ENCODE assay signal across 21 cellular contexts in genomic region chr11:61800331-61801281, GRCh38. TPM values are rescaled to one million over a fixed set of nuclear protein-coding genes. Genes with fewer than 3 reads are reported as not detected.
DNase-seq lines count a peak whose midpoint lies in the region; ATAC-seq, FAIRE-seq and TF ChIP-seq lines count a peak whose summit lies in the region.
"Had no signal": no experiment of that assay in that cellular context is flagged by ENCODE, and none has a peak within 500 bp of the region (broad histone marks: within the 10 kb centered on the region; RNA-seq: fewer than 3 reads in every experiment).

No MANE protein-coding gene starts in this region.

- WGBS in K562 (ENCODE audit: insufficient coverage, low coverage, missing lambda C conversion rate) = 16% methylated on average over 3 of the region's 3 CpGs

- peak overlapping the region; percentile 47 for H3K4me2 ChIP-seq in K562 (ENCODE audit: insufficient read depth, low read length)
- H3K4me2 ChIP-seq in osteoblast (ENCODE audit: insufficient read depth, low read length) = no peak overlapping the region

- H3K36me3 ChIP-seq in K562 (ENCODE audit: control insufficient read depth, insufficient read depth, low read length) (peaks cover 97% of the 10 kb centered on the region), osteoblast (ENCODE audit: insufficient read depth, low read length) (peaks cover 34% of the 10 kb centered on the region)
- H3K36me3 ChIP-seq: thyroid gland had no signal

- peaks cover 3% of the 10 kb centered on the region for H4K20me1 ChIP-seq in K562 (replicated peaks; ENCODE audit: control insufficient read depth, insufficient read depth, low read length)
- H4K20me1 ChIP-seq in osteoblast (ENCODE audit: insufficient read depth, low read length) = no peaks in the 10 kb centered on the region

- FAIRE-seq in K562 (lab: Jason Lieb, UNC) = peak; percentile 93
- FAIRE-seq: GM19239 had no signal

- in situ Hi-C loops in K562 (cut with MboI) = loop anchor here (5.0 kb wide), 1 partner anchor 307 kb away; no protein-coding TSS in a partner anchor

- peak overlapping the region; percentile 22 to 56; a peak in 2 of 4 replicates for H3K9ac ChIP-seq in K562 (ENCODE audit: insufficient read depth in 1 of 2, low read depth in 2 of 2, low read length in 2 of 2)
- H3K9ac ChIP-seq: GM23248 had no signal

- H3K4me3 ChIP-seq in K562 (no peak overlapping the region), osteoblast (ENCODE audit: insufficient read depth, low read length) (no peak overlapping the region)
- H3K4me3 ChIP-seq: GM23248, SJCRH30, thyroid gland had no signal

- H3K4me1 ChIP-seq in K562 (replicated peaks in 1 of 2; ENCODE audit: control insufficient read depth in 2 of 2, insufficient read depth in 2 of 2, low read length in 2 of 2) (peaks cover 47 to 64% of the 10 kb centered on the region in 2 experiments), osteoblast (ENCODE audit: insufficient read depth, low read length) (peaks cover 11% of the 10 kb centered on the region)
- H3K4me1 ChIP-seq: SJCRH30, thyroid gland had no signal

- H3K27ac Mint-ChIP-seq in stimulated activated effector memory CD8-positive, alpha-beta T cell treated with anti-CD3 and anti-CD28 coated beads, Interleukin-12 subunit alpha, Interleukin-12 subunit beta, amount 100 ng/mL, for 72 hours = no peak overlapping the region
- H3K27ac Mint-ChIP-seq: stimulated activated memory B cell treated with anti-CD40 and anti-IgM and Interleukin-4, amounts not matched to agents 10 μg/mL and 1 μg/mL and 100 μg/mL, for 72 hours had no signal

- H3K9me1 ChIP-seq in K562 (ENCODE audit: control insufficient read depth, insufficient read depth, low read length) = peaks cover 9% of the 10 kb centered on the region

- H3K4me3 Mint-ChIP-seq in stimulated activated effector memory CD8-positive, alpha-beta T cell treated with anti-CD3 and anti-CD28 coated beads, Interleukin-12 subunit alpha, Interleukin-12 subunit beta, amount 100 ng/mL, for 72 hours = no peak overlapping the region
- H3K4me3 Mint-ChIP-seq: stimulated activated memory B cell treated with anti-CD40 and anti-IgM and Interleukin-4, amounts not matched to agents 10 μg/mL and 1 μg/mL and 100 μg/mL, for 72 hours had no signal

- POLR2A ChIA-PET in K562 (lab: Yijun Ruan, JAX) = interaction anchor here (0.6 to 7.6 kb wide), 13 partner anchors 8 to 308 kb away, joined by 3 to 97 read pairs (median 4); partner anchors contain the start of genes FADS1, FEN1 and TMEM258

- peaks cover 90% of the 10 kb centered on the region for H3K36me3 Mint-ChIP-seq in stimulated activated effector memory CD8-positive, alpha-beta T cell treated with anti-CD3 and anti-CD28 coated beads, Interleukin-12 subunit alpha, Interleukin-12 subunit beta, amount 100 ng/mL, for 72 hours

- TF ChIP-seq POLR2A in K562 (conservative IDR thresholded peaks at IDR 0.05) = peak; percentile 75

- H3K27ac ChIP-seq in K562 (ENCODE audit: extremely low read depth, low read depth, low read length) (peak overlapping the region; percentile 70), osteoblast (ENCODE audit: low read depth, low read length) (no peak overlapping the region)
- H3K27ac ChIP-seq: GM23248, SJCRH30, thyroid gland had no signal

- peak; percentile 90 for TF ChIP-seq EP300 in K562 (IDR thresholded peaks at IDR 0.05; ENCODE audit: low read length)

- no TSS peak for BruUV-seq in K562 (replicated peaks; lab: Mats Ljungman, UMichigan)

- TF ChIP-seq CTCF in K562 (IDR thresholded peaks at IDR 0.05 in 2 of 3, conservative IDR thresholded peaks at IDR 0.05 in 1 of 3; ENCODE audit: insufficient read depth in 2 of 3, low read depth in 1 of 3, low read length in 3 of 3) (no peak), osteoblast (IDR thresholded peaks at IDR 0.05; ENCODE audit: extremely low read depth, low read depth, low read length) (no peak)

- DNase-seq in DMS53 (lab: John Stamatoyannopoulos, UW) (peak; percentile 38), DMS53 treated with DMSO at 0.1 percent for 48 hours (lab: John Stamatoyannopoulos, UW; ENCODE audit: unreplicated experiment) (no peak), OCI-M1 (lab: John Stamatoyannopoulos, UW) (peak; percentile 71), K562 (ENCODE audit: extremely low read depth in 1 of 4, low spot score in 3 of 4) (peak; percentile 87 to 90 (median 88)), osteoblast (ENCODE audit: insufficient read length, low spot score, missing footprints) (peak; percentile 73), HuH-7.5 (ENCODE audit: low spot score) (no peak), NCI-H187 treated with DMSO at 0.1 percent for 48 hours (lab: John Stamatoyannopoulos, UW) (no peak)
- DNase-seq in stimulated activated effector memory CD8-positive, alpha-beta T cell treated with anti-CD3 and anti-CD28 coated beads, Interleukin-12 subunit alpha, Interleukin-12 subunit beta, amount 100 ng/mL, for 72 hours (ENCODE audit: low spot score in 2 of 2) = no peak
- DNase-seq: 8988T; activated CD4-positive, alpha-beta T cell treated with anti-CD3 and anti-CD28 coated beads for 1 hour; activated gamma-delta T cell treated with Interleukin-2 at 50 U/mL for 16 hours; C1 segment of cervical spinal cord; effector CD8-positive, alpha-beta T cell; GDM1; GM23248; NCI-H2171 treated with DMSO at 0.1 percent for 48 hours; SJCRH30; thyroid gland had no signal

- H3K27me3 ChIP-seq in K562 (ENCODE audit: control insufficient read depth in 2 of 2, insufficient read depth in 2 of 2, low read length in 2 of 2) (no peaks in the 10 kb centered on the region), osteoblast (ENCODE audit: insufficient read depth, low read length) (no peaks in the 10 kb centered on the region)
- H3K27me3 ChIP-seq: SJCRH30, thyroid gland had no signal

- peaks cover 11% of the 10 kb centered on the region for H3K4me1 Mint-ChIP-seq in stimulated activated effector memory CD8-positive, alpha-beta T cell treated with anti-CD3 and anti-CD28 coated beads, Interleukin-12 subunit alpha, Interleukin-12 subunit beta, amount 100 ng/mL, for 72 hours
- H3K4me1 Mint-ChIP-seq: stimulated activated memory B cell treated with anti-CD40 and anti-IgM and Interleukin-4, amounts not matched to agents 10 μg/mL and 1 μg/mL and 100 μg/mL, for 72 hours had no signal

- intact Hi-C loops in K562 (cut with micrococcal nuclease) = no loop called here

- H3K9me3 ChIP-seq in K562 (replicated peaks; ENCODE audit: control insufficient read depth, insufficient read depth, low read depth, low read length) (no peaks in the 10 kb centered on the region), osteoblast (ENCODE audit: low read depth, low read length) (no peaks in the 10 kb centered on the region)
- H3K9me3 ChIP-seq: SJCRH30, thyroid gland had no signal

- TF ChIP-seq RAD21 in K562 (CRISPR knock-in tag; conservative IDR thresholded peaks at IDR 0.05 in 1 of 2, IDR thresholded peaks at IDR 0.05 in 1 of 2) = no peak

- H3K79me2 ChIP-seq in K562 (ENCODE audit: control insufficient read depth, insufficient read depth, low read length) (peaks cover 54% of the 10 kb centered on the region), osteoblast (ENCODE audit: insufficient read depth, low read length) (peaks cover 49% of the 10 kb centered on the region)

- CTCF ChIA-PET in K562 (lab: Yijun Ruan, JAX; ENCODE audit: low intra/inter-chr PET ratio) = no interaction called here

- ATAC-seq in K562 = peak; percentile 74
- ATAC-seq in stimulated activated effector memory CD8-positive, alpha-beta T cell treated with anti-CD3 and anti-CD28 coated beads, Interleukin-12 subunit alpha, Interleukin-12 subunit beta, amount 100 ng/mL, for 72 hours = no peak
- ATAC-seq: sciatic nerve; stimulated activated memory B cell treated with anti-CD40 and anti-IgM and Interleukin-4, amounts not matched to agents 10 μg/mL and 1 μg/mL and 100 μg/mL, for 72 hours had no signal

- no peak overlapping the region for H2AFZ ChIP-seq in K562 (ENCODE audit: low read depth, low read length)
- H2AFZ ChIP-seq in osteoblast (ENCODE audit: low read length) = no peak overlapping the region
- H2AFZ ChIP-seq: GM23248 had no signal

- H3K9me3 Mint-ChIP-seq in stimulated activated effector memory CD8-positive, alpha-beta T cell treated with anti-CD3 and anti-CD28 coated beads, Interleukin-12 subunit alpha, Interleukin-12 subunit beta, amount 100 ng/mL, for 72 hours = no peaks in the 10 kb centered on the region
- H3K9me3 Mint-ChIP-seq: stimulated activated memory B cell treated with anti-CD40 and anti-IgM and Interleukin-4, amounts not matched to agents 10 μg/mL and 1 μg/mL and 100 μg/mL, for 72 hours had no signal

RNA-seq across cellular contexts. Expression of gene FEN1, which starts 7.9 kb away (rescaled TPM):
- total RNA-seq in K562 (2011; cell fraction: chromatin; rRNA removed; ENCODE audit: low replicate concordance) = 27.9 and 42.4 TPM in 2 replicates
- 50.0 and 60.9 TPM in 2 replicates for total RNA-seq in K562 (2011; cell fraction: nucleolus; rRNA removed)
- total RNA-seq in K562 (2011; cell fraction: nucleoplasm; rRNA removed) = 37.0 and 43.3 TPM in 2 replicates
- total RNA-seq in K562 (2014; rRNA removed) (156 and 172 TPM in 2 replicates), K562 (2014; rRNA removed; fragmentation: Illumina TruSeq; extraction: Trizol) (130 and 137 TPM in 2 replicates), K562 (2015; rRNA removed; fragmentation: Illumina TruSeq; extraction: Trizol) (150 and 154 TPM in 2 replicates), K562 (2021) (140 and 150 TPM in 2 replicates), osteoblast (7.7 and 9.0 TPM in 2 replicates)
- polyA plus RNA-seq in K562 (2011; rRNA removed) (91.3 and 124 TPM in 2 replicates), K562 (2014; fragmentation: Illumina TruSeq; extraction: Trizol) (138 and 146 TPM in 2 replicates), K562 (2014; fragmentation: Nextera tagmentation; extraction: Ambion mirVana) (10 to 100 TPM; 58.1 to 86.8 TPM), K562 (2014; rRNA removed) (132 and 136 TPM in 2 replicates)
- 83.9 and 106 TPM in 2 replicates for polyA plus RNA-seq in K562 (2011; cell fraction: cytosol; rRNA removed)
- 28.7 and 36.3 TPM in 2 replicates for polyA plus RNA-seq in K562 (2011; cell fraction: nucleus; rRNA removed)
- polyA plus RNA-seq in K562 (2012) = 122 and 124 TPM in 2 replicates
- 77.5 and 111 TPM in 2 replicates for polyA minus RNA-seq in K562 (2011; rRNA and poly(A)+ RNA removed)
- polyA minus RNA-seq in K562 (2011; cell fraction: cytosol; rRNA and poly(A)+ RNA removed) = 54.2 and 76.3 TPM in 2 replicates
- polyA minus RNA-seq in K562 (2011; cell fraction: nucleus; rRNA and poly(A)+ RNA removed) = 29.8 and 34.1 TPM in 2 replicates

RNA-seq across cellular contexts. Expression of gene TMEM258, which starts 8.2 kb away (rescaled TPM):
- 88.0 and 142 TPM in 2 replicates for total RNA-seq in K562 (2011; cell fraction: chromatin; rRNA removed; ENCODE audit: low replicate concordance)
- total RNA-seq in K562 (2011; cell fraction: nucleolus; rRNA removed) = 195 and 216 TPM in 2 replicates
- total RNA-seq in K562 (2011; cell fraction: nucleoplasm; rRNA removed) = 192 and 237 TPM in 2 replicates
- total RNA-seq in K562 (2014; rRNA removed) (97.2 and 153 TPM in 2 replicates), K562 (2014; rRNA removed; fragmentation: Illumina TruSeq; extraction: Trizol) (227 and 239 TPM in 2 replicates), K562 (2015; rRNA removed; fragmentation: Illumina TruSeq; extraction: Trizol) (221 and 231 TPM in 2 replicates), K562 (2021) (168 and 200 TPM in 2 replicates), osteoblast (63.3 and 81.9 TPM in 2 replicates)
- polyA plus RNA-seq in K562 (2011; rRNA removed) (630 and 713 TPM in 2 replicates), K562 (2014; fragmentation: Illumina TruSeq; extraction: Trizol) (213 and 256 TPM in 2 replicates), K562 (2014; fragmentation: Nextera tagmentation; extraction: Ambion mirVana) (100 to 1,000 TPM; 794 to 856 TPM), K562 (2014; rRNA removed) (199 and 268 TPM in 2 replicates)
- 728 and 1,027 TPM in 2 replicates for polyA plus RNA-seq in K562 (2011; cell fraction: cytosol; rRNA removed)
- 254 and 417 TPM in 2 replicates for polyA plus RNA-seq in K562 (2011; cell fraction: nucleus; rRNA removed)
- polyA plus RNA-seq in K562 (2012) = 426 and 696 TPM in 2 replicates
- 155 and 167 TPM in 2 replicates for polyA minus RNA-seq in K562 (2011; rRNA and poly(A)+ RNA removed)
- polyA minus RNA-seq in K562 (2011; cell fraction: cytosol; rRNA and poly(A)+ RNA removed) = 111 and 157 TPM in 2 replicates
- polyA minus RNA-seq in K562 (2011; cell fraction: nucleus; rRNA and poly(A)+ RNA removed) = 46.0 and 84.9 TPM in 2 replicates

RNA-seq across cellular contexts. Expression of gene FADS1, which starts 16.2 kb away (rescaled TPM):
- total RNA-seq in K562 (2011; cell fraction: chromatin; rRNA removed; ENCODE audit: low replicate concordance) = 611 and 866 TPM in 2 replicates
- 866 and 894 TPM in 2 replicates for total RNA-seq in K562 (2011; cell fraction: nucleolus; rRNA removed)
- total RNA-seq in K562 (2011; cell fraction: nucleoplasm; rRNA removed) = 825 and 959 TPM in 2 replicates
- total RNA-seq in K562 (2014; rRNA removed) (250 and 292 TPM in 2 replicates), K562 (2014; rRNA removed; fragmentation: Illumina TruSeq; extraction: Trizol) (367 and 390 TPM in 2 replicates), K562 (2015; rRNA removed; fragmentation: Illumina TruSeq; extraction: Trizol) (353 and 364 TPM in 2 replicates), K562 (2021) (378 and 411 TPM in 2 replicates), osteoblast (303 and 323 TPM in 2 replicates)
- polyA plus RNA-seq in K562 (2011; rRNA removed) (747 and 864 TPM in 2 replicates), K562 (2014; fragmentation: Illumina TruSeq; extraction: Trizol) (394 and 457 TPM in 2 replicates), K562 (2014; fragmentation: Nextera tagmentation; extraction: Ambion mirVana) (100 to 1,000 TPM; 110 to 174 TPM), K562 (2014; rRNA removed) (295 and 314 TPM in 2 replicates)
- polyA plus RNA-seq in K562 (2011; cell fraction: cytosol; rRNA removed) = 1,005 and 1,028 TPM in 2 replicates
- polyA plus RNA-seq in K562 (2011; cell fraction: nucleus; rRNA removed) = 277 and 375 TPM in 2 replicates
- polyA plus RNA-seq in K562 (2012) = 228 and 290 TPM in 2 replicates
- 571 and 760 TPM in 2 replicates for polyA minus RNA-seq in K562 (2011; rRNA and poly(A)+ RNA removed)
- polyA minus RNA-seq in K562 (2011; cell fraction: cytosol; rRNA and poly(A)+ RNA removed) = 555 and 599 TPM in 2 replicates
- 280 and 292 TPM in 2 replicates for polyA minus RNA-seq in K562 (2011; cell fraction: nucleus; rRNA and poly(A)+ RNA removed)

RNA-seq across cellular contexts. Expression of gene FADS2, which starts 27.5 kb away (rescaled TPM):
- total RNA-seq in K562 (2011; cell fraction: chromatin; rRNA removed; ENCODE audit: low replicate concordance) = 49.3 and 107 TPM in 2 replicates
- total RNA-seq in K562 (2011; cell fraction: nucleolus; rRNA removed) = 68.6 and 70.4 TPM in 2 replicates
- 66.5 and 86.0 TPM in 2 replicates for total RNA-seq in K562 (2011; cell fraction: nucleoplasm; rRNA removed)
- 13.2 and 17.7 TPM in 2 replicates for total RNA-seq in K562 (2014; rRNA removed)
- total RNA-seq in K562 (2014; rRNA removed; fragmentation: Illumina TruSeq; extraction: Trizol) = 14.5 and 16.2 TPM in 2 replicates
- total RNA-seq in K562 (2015; rRNA removed; fragmentation: Illumina TruSeq; extraction: Trizol) = 11.5 and 12.0 TPM in 2 replicates
- total RNA-seq in K562 (2021) = 28.6 and 30.4 TPM in 2 replicates
- polyA plus RNA-seq in K562 (2011; rRNA removed) = 42.8 and 57.1 TPM in 2 replicates
- 45.6 and 51.9 TPM in 2 replicates for polyA plus RNA-seq in K562 (2011; cell fraction: cytosol; rRNA removed)
- polyA plus RNA-seq in K562 (2011; cell fraction: nucleus; rRNA removed) = 34.1 and 48.4 TPM in 2 replicates
- polyA plus RNA-seq in K562 (2012) = 27.8 and 43.6 TPM in 2 replicates
- 33.9 and 39.7 TPM in 2 replicates for polyA plus RNA-seq in K562 (2014; fragmentation: Illumina TruSeq; extraction: Trizol)
- polyA plus RNA-seq in K562 (2014; fragmentation: Nextera tagmentation; extraction: Ambion mirVana) = 1 to 10 TPM; 2.9 to 5.3 TPM
- 23.9 and 27.2 TPM in 2 replicates for polyA plus RNA-seq in K562 (2014; rRNA removed)
- 38.9 and 48.8 TPM in 2 replicates for polyA minus RNA-seq in K562 (2011; rRNA and poly(A)+ RNA removed)
- 21.3 and 32.6 TPM in 2 replicates for polyA minus RNA-seq in K562 (2011; cell fraction: cytosol; rRNA and poly(A)+ RNA removed)
- polyA minus RNA-seq in K562 (2011; cell fraction: nucleus; rRNA and poly(A)+ RNA removed) = 10.5 and 15.2 TPM in 2 replicates
- 258 and 275 TPM in 2 replicates for total RNA-seq in osteoblast

RNA-seq across cellular contexts. Expression of gene MYRF, which starts 48.2 kb away (rescaled TPM):
- total RNA-seq in K562 (2011; cell fraction: chromatin; rRNA removed; ENCODE audit: low replicate concordance) = 95.5 and 239 TPM in 2 replicates
- 109 and 132 TPM in 2 replicates for total RNA-seq in K562 (2011; cell fraction: nucleolus; rRNA removed)
- total RNA-seq in K562 (2011; cell fraction: nucleoplasm; rRNA removed) = 92.2 and 107 TPM in 2 replicates
- total RNA-seq in K562 (2014; rRNA removed) (7.1 and 11.0 TPM in 2 replicates), K562 (2014; rRNA removed; fragmentation: Illumina TruSeq; extraction: Trizol) (2.6 and 3.3 TPM in 2 replicates), K562 (2015; rRNA removed; fragmentation: Illumina TruSeq; extraction: Trizol) (4.0 and 4.1 TPM in 2 replicates), K562 (2021) (21.4 and 25.8 TPM in 2 replicates), osteoblast (0.29 and 0.36 TPM in 2 replicates)
- polyA plus RNA-seq in K562 (2011; rRNA removed) (10.4 and 16.6 TPM in 2 replicates), K562 (2014; fragmentation: Illumina TruSeq; extraction: Trizol) (14.7 and 17.8 TPM in 2 replicates), K562 (2014; fragmentation: Nextera tagmentation; extraction: Ambion mirVana) (1 to 10 TPM; 2.3 TPM), K562 (2014; rRNA removed) (15.6 and 17.4 TPM in 2 replicates)
- polyA plus RNA-seq in K562 (2011; cell fraction: cytosol; rRNA removed) = 13.6 and 26.3 TPM in 2 replicates
- polyA plus RNA-seq in K562 (2011; cell fraction: nucleus; rRNA removed) = 104 and 152 TPM in 2 replicates
- 14.8 and 25.8 TPM in 2 replicates for polyA plus RNA-seq in K562 (2012)
- polyA minus RNA-seq in K562 (2011; rRNA and poly(A)+ RNA removed) = 6.8 and 8.5 TPM in 2 replicates
- polyA minus RNA-seq in K562 (2011; cell fraction: cytosol; rRNA and poly(A)+ RNA removed) = 22.7 and 23.9 TPM in 2 replicates
- 32.4 and 34.1 TPM in 2 replicates for polyA minus RNA-seq in K562 (2011; cell fraction: nucleus; rRNA and poly(A)+ RNA removed)
- total RNA-seq: GM23248 had no signal

Comparison
In these comparisons a context has a peak if more than half of its experiments do, and no peak if none do; other contexts are left out.
1. DNase-seq: peak in DMS53 (single experiment), OCI-M1 (single experiment), K562 (4 of 4) and osteoblast (single experiment); none in DMS53 treated with DMSO at 0.1 percent for 48 hours (single experiment), HuH-7.5 (single experiment), stimulated activated effector memory CD8-positive, alpha-beta T cell treated with anti-CD3 and anti-CD28 coated beads, Interleukin-12 subunit alpha, Interleukin-12 subunit beta, amount 100 ng/mL, for 72 hours (0 of 2) and NCI-H187 treated with DMSO at 0.1 percent for 48 hours (single experiment).